In genomic region chr3:114272271-114272670, GRCh38 we compare ENCODE assay signal across 25 cellular contexts. TPM values are rescaled to one million over a fixed set of nuclear protein-coding genes. Genes with fewer than 3 reads are reported as not detected.
DNase-seq lines count a peak whose midpoint lies in the region; ATAC-seq and TF ChIP-seq lines count a peak whose summit lies in the region.
"Had no signal": no experiment of that assay in that cellular context is flagged by ENCODE, and none has a peak within 500 bp of the region (broad histone marks: within the 10 kb centered on the region; RNA-seq: fewer than 3 reads in every experiment).

No MANE protein-coding gene starts in this region.

- H3K27me3 ChIP-seq in osteoblast (ENCODE audit: insufficient read depth, low read length), result no peaks in the 10 kb centered on the region
- H3K27me3 ChIP-seq: MG63 had no signal

- ATAC-seq in sciatic nerve, result no peak
- no peak for ATAC-seq in GM21447 (IDR thresholded peaks at IDR 0.05; ENCODE audit: unreplicated experiment)
- ATAC-seq: CD8-positive, alpha-beta T cell had no signal

- no peaks in the 10 kb centered on the region for H4K20me1 ChIP-seq in osteoblast (ENCODE audit: insufficient read depth, low read length)

- H3K79me2 ChIP-seq in osteoblast (ENCODE audit: insufficient read depth, low read length), result no peaks in the 10 kb centered on the region

- no peak overlapping the region for H3K4me2 ChIP-seq in osteoblast (ENCODE audit: insufficient read depth, low read length)

- H3K27ac ChIP-seq in osteoblast (ENCODE audit: low read depth, low read length), result no peak overlapping the region

- DNase-seq in EH (ENCODE audit: low read depth), result peak; percentile 38
- DNase-seq in amniotic epithelial cell (ENCODE audit: low read depth), result peak; percentile 7
- DNase-seq in choroid plexus epithelial cell (ENCODE audit: low read depth), result peak; percentile 93
- DNase-seq in non-pigmented ciliary epithelial cell (ENCODE audit: low read depth), result peak; percentile 8
- DNase-seq in sciatic nerve (ENCODE audit: low spot score), result no peak
- DNase-seq in SHP77 (lab: John Stamatoyannopoulos, UW), result no peak
- no peak for DNase-seq in osteoblast (ENCODE audit: insufficient read length, low spot score, missing footprints)
- DNase-seq: AML-193; C1 segment of cervical spinal cord; CD8-positive, alpha-beta T cell; DMS153; GDM1; H7; HFFc6; Kasumi-1; MG63; NCI-H1048; NCI-H1417 treated with DMSO at 0.1 percent for 48 hours; NCI-H187; NCI-H446; NCI-H526 treated with DMSO at 0.1 percent for 48 hours; OCI-M1 had no signal

- intact Hi-C loops in sciatic nerve (cut with DNase I), result no loop called here

- H3K4me1 ChIP-seq in osteoblast (ENCODE audit: insufficient read depth, low read length), result no peaks in the 10 kb centered on the region

- H3K4me3 ChIP-seq in choroid plexus epithelial cell (ENCODE audit: low read depth, low read length), result no peak overlapping the region
- no peak overlapping the region for H3K4me3 ChIP-seq in osteoblast (ENCODE audit: insufficient read depth, low read length)
- H3K4me3 ChIP-seq: MG63 had no signal

- TF ChIP-seq CTCF in choroid plexus epithelial cell (conservative IDR thresholded peaks at IDR 0.05; ENCODE audit: low read depth, low read length) (peak; percentile 38), osteoblast (IDR thresholded peaks at IDR 0.05; ENCODE audit: extremely low read depth, low read depth, low read length) (no peak)

- H3K36me3 ChIP-seq in osteoblast (ENCODE audit: insufficient read depth, low read length), result no peaks in the 10 kb centered on the region
- H3K36me3 ChIP-seq: MG63 had no signal

- H2AFZ ChIP-seq in osteoblast (ENCODE audit: low read length), result no peak overlapping the region

- no peaks in the 10 kb centered on the region for H3K9me3 ChIP-seq in osteoblast (ENCODE audit: low read depth, low read length)

RNA-seq across cellular contexts. Expression of gene TIGIT, which starts 21.6 kb away (rescaled TPM):
- total RNA-seq in sciatic nerve (1.1 TPM), osteoblast (not detected in 2 replicates)
- total RNA-seq: A172, Daoy, H7, HFFc6 had no signal

RNA-seq across cellular contexts. Expression of gene ZNF80, which starts 34.9 kb away (rescaled TPM):
- total RNA-seq in sciatic nerve (not detected), osteoblast (not detected in 2 replicates)
- total RNA-seq: A172, Daoy, H7, HFFc6 had no signal

Comparison
In these comparisons a context has a peak if more than half of its experiments do, and no peak if none do; other contexts are left out.
1. DNase-seq: peak in EH (single experiment), amniotic epithelial cell (single experiment), choroid plexus epithelial cell (single experiment) and non-pigmented ciliary epithelial cell (single experiment); none in sciatic nerve (single experiment), SHP77 (0 of 2) and osteoblast (single experiment).